9 cellular contexts compared by ENCODE assay signal in the genomic region with DNA sequence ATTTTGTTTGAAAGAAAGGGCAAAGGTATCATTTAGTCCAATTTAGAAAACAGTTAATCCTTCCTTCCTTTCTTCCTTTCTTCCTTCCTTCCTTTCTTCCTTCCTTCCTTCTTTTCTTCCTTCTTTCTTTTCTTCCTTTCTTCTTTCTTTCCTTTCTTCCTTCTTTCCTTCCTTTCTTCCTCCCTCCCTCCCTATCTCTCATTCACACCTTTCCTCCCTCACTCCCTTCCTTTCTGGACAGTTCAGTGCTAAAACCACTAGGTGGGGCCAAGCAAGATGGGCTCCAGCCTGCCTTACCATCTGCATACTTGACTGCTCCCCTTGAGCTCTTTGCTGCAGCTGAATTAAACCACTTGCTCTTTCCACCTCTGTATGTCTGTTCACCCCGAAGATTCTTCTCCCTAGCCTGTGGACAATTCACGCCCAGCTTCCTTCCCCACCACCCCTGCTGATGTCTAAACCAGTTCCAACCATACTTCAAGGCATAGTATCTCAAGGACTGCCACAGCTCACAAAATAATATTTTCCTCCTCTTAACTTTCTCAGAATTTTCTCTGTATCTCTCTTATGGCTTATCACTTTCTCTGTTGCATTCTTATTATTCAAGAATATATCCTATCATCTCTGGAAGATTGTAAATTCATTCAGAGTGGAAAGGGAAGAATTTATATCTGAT.
A peak's percentile ranks its signal among the peaks of the same experiment; 100 is the strongest.
DNase-seq lines count a peak whose midpoint lies in the region; ATAC-seq and TF ChIP-seq lines count a peak whose summit lies in the region.
"Had no signal": no experiment of that assay in that cellular context is flagged by ENCODE, and none has a peak within 500 bp of the region (broad histone marks: within the 10 kb centered on the region; RNA-seq: fewer than 3 reads in every experiment).

No MANE protein-coding gene starts in this region.

- H3K36me3 ChIP-seq in Karpas-422 (ENCODE audit: insufficient read depth, low read length) (no peaks in the 10 kb centered on the region), brain microvascular endothelial cell (replicated peaks) (no peaks in the 10 kb centered on the region)

- H3K36me3 Mint-ChIP-seq in activated naive CD4-positive, alpha-beta T cell treated with anti-CD3 and anti-CD28 coated beads for 36 hours (ENCODE audit: low read depth), result no peaks in the 10 kb centered on the region

- H3K4me3 ChIP-seq in AG04449 (ENCODE audit: low read depth, low read length) (no peak overlapping the region), Karpas-422 (ENCODE audit: low read length) (no peak overlapping the region), brain microvascular endothelial cell (ENCODE audit: low read depth, low read length) (no peak overlapping the region), retinal pigment epithelial cell (ENCODE audit: low read length) (no peak overlapping the region)

- TF ChIP-seq CTCF in AG04449 (IDR thresholded peaks at IDR 0.05; ENCODE audit: insufficient read depth, low read length, missing control alignments) (peak; percentile 49), brain microvascular endothelial cell (IDR thresholded peaks at IDR 0.05; ENCODE audit: low read depth, low read length, missing control alignments) (peak; percentile 66), retinal pigment epithelial cell (conservative IDR thresholded peaks at IDR 0.05; ENCODE audit: low read depth, low read length) (peak; percentile 84)

- H3K4me1 ChIP-seq in Karpas-422 (ENCODE audit: low read length), result no peaks in the 10 kb centered on the region

- no peak overlapping the region for H3K9ac ChIP-seq in Karpas-422 (ENCODE audit: low read length)

- H3K9me3 Mint-ChIP-seq in activated naive CD4-positive, alpha-beta T cell treated with anti-CD3 and anti-CD28 coated beads for 36 hours, result no peaks in the 10 kb centered on the region
- H3K9me3 Mint-ChIP-seq: dendritic cell treated with granulocyte-macrophage colony-stimulating factor and Interleukin-4, amounts not matched to agents 40 ng/mL and 50 ng/mL, for 4 days had no signal

- no peaks in the 10 kb centered on the region for H3K79me2 ChIP-seq in Karpas-422 (ENCODE audit: low read length)

- CTCF ChIA-PET in AG04449 (lab: Yijun Ruan, JAX), result interaction anchor here (1.3 kb wide), 1 partner anchor 150 kb away, joined by 3 read pairs; no protein-coding TSS in a partner anchor
- CTCF ChIA-PET in activated naive CD4-positive, alpha-beta T cell treated with anti-CD3 and anti-CD28 coated beads for 36 hours (lab: Charles Lee), result interaction anchor here (0.6 to 1.4 kb wide), 3 partner anchors 24 to 509 kb away, joined by 3 to 7 read pairs (median 3); no protein-coding TSS in a partner anchor

- H3K4me3 Mint-ChIP-seq in activated naive CD4-positive, alpha-beta T cell treated with anti-CD3 and anti-CD28 coated beads for 36 hours, result no peak overlapping the region
- H3K4me3 Mint-ChIP-seq: dendritic cell treated with granulocyte-macrophage colony-stimulating factor and Interleukin-4, amounts not matched to agents 40 ng/mL and 50 ng/mL, for 4 days had no signal

- intact Hi-C loops in activated naive CD4-positive, alpha-beta T cell treated with anti-CD3 and anti-CD28 coated beads for 36 hours (cut with micrococcal nuclease), result loop anchor here (5.0 kb wide), 1 partner anchor 149 kb away; no protein-coding TSS in a partner anchor

- peaks cover 5% of the 10 kb centered on the region for H3K4me1 Mint-ChIP-seq in activated naive CD4-positive, alpha-beta T cell treated with anti-CD3 and anti-CD28 coated beads for 36 hours (ENCODE audit: low read depth)

- POLR2A ChIA-PET in AG04449 (lab: Yijun Ruan, JAX), result no interaction called here

- H3K27me3 ChIP-seq in Karpas-422 (ENCODE audit: low read length) (no peaks in the 10 kb centered on the region), brain microvascular endothelial cell (replicated peaks) (no peaks in the 10 kb centered on the region)

- ATAC-seq in GM18502 (IDR thresholded peaks at IDR 0.05; ENCODE audit: poor library complexity, unreplicated experiment), result peak; percentile 80
- no peak for ATAC-seq in GM21737 (IDR thresholded peaks at IDR 0.05; ENCODE audit: unreplicated experiment)

- no peaks in the 10 kb centered on the region for H3K9me3 ChIP-seq in Karpas-422 (ENCODE audit: low read length)

- H3K27me3 Mint-ChIP-seq in activated naive CD4-positive, alpha-beta T cell treated with anti-CD3 and anti-CD28 coated beads for 36 hours (ENCODE audit: low read depth), result no peaks in the 10 kb centered on the region
- H3K27me3 Mint-ChIP-seq: dendritic cell treated with granulocyte-macrophage colony-stimulating factor and Interleukin-4, amounts not matched to agents 40 ng/mL and 50 ng/mL, for 4 days had no signal

- in situ Hi-C loops in brain microvascular endothelial cell (cut with HindIII; ENCODE audit: low pct_ligation_motif_present, low sequenced_read_pairs), result no loop called here

- DNase-seq in AG04449 (ENCODE audit: low read depth, low spot score) (no peak), Karpas-422 (peak; percentile 75), brain microvascular endothelial cell (no peak), retinal pigment epithelial cell (ENCODE audit: low read depth) (no peak)
- DNase-seq in stimulated activated naive CD4-positive, alpha-beta T cell (lab: John Stamatoyannopoulos, UW), result no peak
- DNase-seq in activated naive CD4-positive, alpha-beta T cell treated with anti-CD3 and anti-CD28 coated beads for 36 hours, result no peak

- no peaks in the 10 kb centered on the region for H3K9me2 ChIP-seq in Karpas-422 (replicated peaks; ENCODE audit: insufficient read depth, low read length)

- no peaks in the 10 kb centered on the region for H4K20me1 ChIP-seq in Karpas-422 (ENCODE audit: insufficient read depth, low read depth, low read length)

- no peak overlapping the region for H2AFZ ChIP-seq in Karpas-422 (ENCODE audit: low read length)

- no peak overlapping the region for H3K27ac Mint-ChIP-seq in activated naive CD4-positive, alpha-beta T cell treated with anti-CD3 and anti-CD28 coated beads for 36 hours
- H3K27ac Mint-ChIP-seq: dendritic cell treated with granulocyte-macrophage colony-stimulating factor and Interleukin-4, amounts not matched to agents 40 ng/mL and 50 ng/mL, for 4 days had no signal

- H3K27ac ChIP-seq in Karpas-422 (ENCODE audit: low read length), result no peak overlapping the region
- H3K27ac ChIP-seq in brain microvascular endothelial cell, result no peak overlapping the region

- no peak overlapping the region for H3K4me2 ChIP-seq in Karpas-422 (ENCODE audit: low read depth, low read length, poor library complexity, severe bottlenecking)
